Comparison of ENCODE assay signal across 8 cellular contexts in the genomic region with DNA sequence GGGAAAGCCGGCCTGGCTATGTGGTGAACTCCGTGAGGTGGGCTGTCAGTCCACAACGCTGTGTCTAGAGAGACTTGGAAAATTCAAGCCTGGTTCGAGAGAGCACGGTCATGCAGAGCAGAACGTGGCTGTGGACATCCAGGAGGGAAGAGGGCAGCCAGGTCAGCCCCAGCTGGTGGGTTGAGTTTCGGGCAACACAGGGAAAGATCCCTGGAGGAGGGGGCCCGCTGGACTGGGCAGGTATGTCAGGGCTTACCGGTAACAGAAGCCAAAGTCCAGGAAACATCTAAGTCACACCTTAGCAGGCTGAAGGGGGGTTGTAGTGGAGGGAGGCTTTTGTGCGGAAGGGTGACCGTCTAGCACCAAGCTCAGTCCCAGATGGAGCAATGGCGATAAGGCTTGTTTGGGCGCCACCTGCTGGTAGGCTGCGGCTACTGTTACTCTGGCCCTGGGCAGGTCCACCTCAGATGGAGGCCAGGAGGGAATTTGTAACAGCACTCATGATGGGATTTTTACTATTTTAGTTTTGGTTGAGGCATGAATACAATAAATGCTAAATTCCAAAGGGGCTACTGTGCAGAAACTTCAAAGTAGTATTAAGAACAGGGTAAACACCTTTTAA.
A peak's percentile ranks its signal among the peaks of the same experiment; 100 is the strongest.
DNase-seq lines count a peak whose midpoint lies in the region; ATAC-seq and TF ChIP-seq lines count a peak whose summit lies in the region.

No MANE protein-coding gene starts in this region.

- H3K4me3 ChIP-seq in Panc1 (ENCODE audit: low read depth in 2 of 2, low read length in 2 of 2) (no peak overlapping the region), fibroblast of villous mesenchyme (ENCODE audit: low read depth, low read length) (no peak overlapping the region), suprapubic skin (no peak overlapping the region)

- peak; percentile 84 for ATAC-seq in GM21576 (IDR thresholded peaks at IDR 0.05; ENCODE audit: unreplicated experiment)
- peak; percentile 97 for ATAC-seq in Panc1

- H3K9me3 ChIP-seq in Panc1 (ENCODE audit: control insufficient read depth, insufficient read depth, low read depth, low read length) = no peaks in the 10 kb centered on the region
- no peaks in the 10 kb centered on the region for H3K9me3 ChIP-seq in suprapubic skin

- BruUV-seq in Panc1 (replicated peaks; lab: Mats Ljungman, UMichigan) = no TSS peak

- in situ Hi-C loops in Panc1 (cut with HindIII; ENCODE audit: low pct_unique_long_range_greater_than_20kb, low sequenced_read_pairs) = no loop called here

- no peak overlapping the region for H3K27ac ChIP-seq in Panc1 (ENCODE audit: low read length)
- no peak overlapping the region for H3K27ac ChIP-seq in suprapubic skin

- no peaks in the 10 kb centered on the region for H3K4me1 ChIP-seq in Panc1 (ENCODE audit: control insufficient read depth, insufficient read depth, low read length)
- peaks cover 5% of the 10 kb centered on the region for H3K4me1 ChIP-seq in suprapubic skin

- H3K27me3 ChIP-seq in Panc1 (ENCODE audit: control insufficient read depth, insufficient read depth, low read length) (no peaks in the 10 kb centered on the region), suprapubic skin (no peaks in the 10 kb centered on the region)

- DNase-seq in Daoy (ENCODE audit: low read depth) (peak; percentile 81), HuH-7 (ENCODE audit: low spot score) (peak; percentile 78), Panc1 (ENCODE audit: low read depth, low spot score) (peak; percentile 58), activated T-helper 1 cell treated with Interleukin-2 at 50 U/mL for 16 hours (ENCODE audit: low read depth) (peak; percentile 39), fibroblast of villous mesenchyme (ENCODE audit: low read depth) (peak; percentile 53), non-pigmented ciliary epithelial cell (ENCODE audit: low read depth) (peak; percentile 5), suprapubic skin (ENCODE audit: low spot score in 2 of 2) (peak; percentile 83 to 87)

- intact Hi-C loops in Panc1 (cut with micrococcal nuclease; ENCODE audit: unreplicated experiment) = loop anchor here (1.0 to 10.0 kb wide), 4 partner anchors 150 to 1051 kb away; partner anchors contain the start of gene HFM1

- CTCF ChIA-PET in Panc1 (lab: Charles Lee) = interaction anchor here (0.6 to 2.3 kb wide), 8 partner anchors 17 to 762 kb away, joined by 3 to 24 read pairs (median 3); partner anchors contain the start of gene HFM1

- H3K36me3 ChIP-seq in Panc1 (ENCODE audit: control insufficient read depth, insufficient read depth, low read length) = no peaks in the 10 kb centered on the region
- no peaks in the 10 kb centered on the region for H3K36me3 ChIP-seq in suprapubic skin

- peak; percentile 95 for TF ChIP-seq CTCF in Panc1 (IDR thresholded peaks at IDR 0.05)
- TF ChIP-seq CTCF in fibroblast of villous mesenchyme (IDR thresholded peaks at IDR 0.05; ENCODE audit: insufficient read depth, low read depth, low read length) = peak; percentile 98
- peak; percentile 70 to 91 for TF ChIP-seq CTCF in suprapubic skin (IDR thresholded peaks at IDR 0.05)

- no peak for TF ChIP-seq POLR2A in suprapubic skin (IDR thresholded peaks at IDR 0.05)

- no peak for TF ChIP-seq EP300 in suprapubic skin (IDR thresholded peaks at IDR 0.05)

- WGBS in suprapubic skin = 48% methylated on average over 13 of the region's 14 CpGs

- POLR2A ChIA-PET in Panc1 (lab: Charles Lee) = no interaction called here

Comparison
In these comparisons a context has a peak if more than half of its experiments do, and no peak if none do; other contexts are left out.
1. DNase-seq: peak in every context shown above with its lines; median percentile 85 in suprapubic skin; 81 in Daoy; 78 in HuH-7; 58 in Panc1; 53 in fibroblast of villous mesenchyme; 39 in activated T-helper 1 cell treated with Interleukin-2 at 50 U/mL for 16 hours; 5 in non-pigmented ciliary epithelial cell.